In genomic region chr5:19615661-19616060, GRCh38 we compare ENCODE assay signal across 13 cellular contexts.
DNase-seq lines count a peak whose midpoint lies in the region; ATAC-seq and TF ChIP-seq lines count a peak whose summit lies in the region.
"Had no signal": no experiment of that assay in that cellular context is flagged by ENCODE, and none has a peak within 500 bp of the region (broad histone marks: within the 10 kb centered on the region; RNA-seq: fewer than 3 reads in every experiment).

No MANE protein-coding gene starts in this region.

- no peaks in the 10 kb centered on the region for H3K79me2 ChIP-seq in H9 (ENCODE audit: insufficient read depth, low read length)

- no peak overlapping the region for H3K4me3 ChIP-seq in mesenchymal stem cell (ENCODE audit: insufficient read depth in 1 of 2, low read depth in 1 of 2, low read length in 2 of 2)

- H3K23ac ChIP-seq in mesenchymal stem cell (ENCODE audit: low read length in 2 of 2) = no peak overlapping the region
- H3K23ac ChIP-seq in H9 (ENCODE audit: insufficient read length, low read depth, low read length) = no peak overlapping the region

- H3K23me2 ChIP-seq in H9 (ENCODE audit: insufficient read length, low read depth, low read length, poor library complexity, severe bottlenecking) = no peaks in the 10 kb centered on the region

- H3K9me3 Mint-ChIP-seq in H9 = no peaks in the 10 kb centered on the region

- no peak overlapping the region for H3K14ac ChIP-seq in mesenchymal stem cell (ENCODE audit: low read length in 2 of 2)
- H3K14ac ChIP-seq in H9 (ENCODE audit: insufficient read depth, low read length) = no peak overlapping the region

- H3K4me1 ChIP-seq in mesenchymal stem cell (ENCODE audit: control insufficient read depth, insufficient read depth, low read depth, low read length) (no peaks in the 10 kb centered on the region), H9 (ENCODE audit: insufficient read depth, low read length) (no peaks in the 10 kb centered on the region)

- H3K18ac ChIP-seq in mesenchymal stem cell (ENCODE audit: low read depth in 1 of 2, low read length in 2 of 2) = no peak overlapping the region
- no peak overlapping the region for H3K18ac ChIP-seq in H9 (ENCODE audit: insufficient read length, low read depth, low read length)

- no CpG with 5 or more reads among the region's 1 CpG for WGBS in mesenchymal stem cell
- WGBS in H9 (ENCODE audit: extremely low coverage, insufficient read length, low lambda C conversion rate) = no CpG with 5 or more reads among the region's 1 CpG

- H2BK120ac ChIP-seq in mesenchymal stem cell (ENCODE audit: low read depth, low read length) = no peak overlapping the region
- H2BK120ac ChIP-seq in H9 (ENCODE audit: low read depth, low read length, poor library complexity, severe bottlenecking) = no peak overlapping the region

- H3K9me3 ChIP-seq in mesenchymal stem cell (ENCODE audit: control insufficient read depth, low read length) (no peaks in the 10 kb centered on the region), H9 (ENCODE audit: control insufficient read depth, low read depth, low read length) (no peaks in the 10 kb centered on the region)

- no peak for TF ChIP-seq CTCF in H9 (conservative IDR thresholded peaks at IDR 0.05)

- no peak overlapping the region for H2BK15ac ChIP-seq in mesenchymal stem cell (ENCODE audit: low read depth, poor library complexity, severe bottlenecking)
- H2BK15ac ChIP-seq in H9 (ENCODE audit: low read depth, low read length) = no peak overlapping the region

- no peak overlapping the region for H2AFZ ChIP-seq in mesenchymal stem cell (ENCODE audit: low read depth, low read length)
- no peak overlapping the region for H2AFZ ChIP-seq in H9 (ENCODE audit: low read length)

- no peak overlapping the region for H3K4ac ChIP-seq in mesenchymal stem cell (ENCODE audit: low read depth in 1 of 2, low read length in 2 of 2)
- H3K4ac ChIP-seq in H9 (ENCODE audit: low read depth, low read length) = no peak overlapping the region

- H3K27ac ChIP-seq in mesenchymal stem cell (ENCODE audit: low read length, poor library complexity, severe bottlenecking) = no peak overlapping the region
- no peak overlapping the region for H3K27ac ChIP-seq in H9 (ENCODE audit: insufficient read length, low read depth, low read length)
- H3K27ac ChIP-seq: 22Rv1 had no signal

- no peak overlapping the region for H4K8ac ChIP-seq in mesenchymal stem cell (ENCODE audit: low read length)
- no peak overlapping the region for H4K8ac ChIP-seq in H9 (replicated peaks; ENCODE audit: insufficient read length, low read depth, low read length)

- DNase-seq in NCI-H526 (lab: John Stamatoyannopoulos, UW) (peak; percentile 3 to 21), NCI-H526 treated with DMSO at 0.1 percent for 48 hours (lab: John Stamatoyannopoulos, UW) (no peak), M059J (ENCODE audit: low read depth) (peak; percentile 11), amniotic epithelial cell (ENCODE audit: low read depth) (peak; percentile 54), mesenchymal stem cell (peak; percentile 8), H9 (no peak)
- no peak for DNase-seq in activated CD4-positive, alpha-beta T cell treated with anti-CD3 and anti-CD28 coated beads, Interleukin-2, amount 50 U/mL, for 4 hours
- DNase-seq: CD8-positive, alpha-beta T cell; COR-L47; DND-41 had no signal

- H3K27me3 ChIP-seq in mesenchymal stem cell (ENCODE audit: control insufficient read depth in 1 of 2, insufficient read depth in 1 of 2, low read length in 2 of 2) = no peaks in the 10 kb centered on the region
- no peaks in the 10 kb centered on the region for H3K27me3 ChIP-seq in H9 (ENCODE audit: insufficient read depth, low read length)

- H3K56ac ChIP-seq in H9 (ENCODE audit: insufficient read length, low read depth, low read length) = no peak overlapping the region

- H3T11ph ChIP-seq in H9 (ENCODE audit: low read length) = no peak overlapping the region

- no peak overlapping the region for H3K4me3 Mint-ChIP-seq in H9
- H3K4me3 Mint-ChIP-seq: CD14-positive monocyte; CD8-positive, alpha-beta T cell had no signal

- H3K79me1 ChIP-seq in mesenchymal stem cell (replicated peaks; ENCODE audit: low read length, poor library complexity, severe bottlenecking) = no peaks in the 10 kb centered on the region
- H3K79me1 ChIP-seq in H9 (ENCODE audit: insufficient read depth, low read depth, low read length, poor library complexity, severe bottlenecking) = no peaks in the 10 kb centered on the region

- H3K27me3 Mint-ChIP-seq in H9 (ENCODE audit: low read depth) = no peaks in the 10 kb centered on the region

- H3K36me3 Mint-ChIP-seq in H9 (ENCODE audit: insufficient read depth in 1 of 3, low read depth in 3 of 3) = no peaks in the 10 kb centered on the region
- H3K36me3 Mint-ChIP-seq: CD14-positive monocyte; CD8-positive, alpha-beta T cell had no signal

- H2BK12ac ChIP-seq in mesenchymal stem cell (ENCODE audit: low read length in 2 of 2) = no peak overlapping the region
- no peak overlapping the region for H2BK12ac ChIP-seq in H9 (ENCODE audit: insufficient read length, low read depth, low read length)

- no peaks in the 10 kb centered on the region for H3K36me3 ChIP-seq in mesenchymal stem cell (ENCODE audit: control insufficient read depth in 1 of 2, insufficient read depth in 2 of 2, low read depth in 1 of 2, low read length in 2 of 2)

- no peaks in the 10 kb centered on the region for H3K4me1 Mint-ChIP-seq in H9
- H3K4me1 Mint-ChIP-seq: CD14-positive monocyte had no signal

- H2BK20ac ChIP-seq in H9 (ENCODE audit: low read depth, low read length, poor library complexity, severe bottlenecking) = no peak overlapping the region

- H2AK5ac ChIP-seq in mesenchymal stem cell (ENCODE audit: low read length, severe bottlenecking) = no peak overlapping the region
- H2AK5ac ChIP-seq in H9 (ENCODE audit: insufficient read length, low read length) = no peak overlapping the region

- H3K4me2 ChIP-seq in mesenchymal stem cell (ENCODE audit: low read length, poor library complexity, severe bottlenecking) = no peak overlapping the region
- no peak overlapping the region for H3K4me2 ChIP-seq in H9 (ENCODE audit: insufficient read depth, insufficient read length, low read length)

- H3K27ac Mint-ChIP-seq in H9 = no peak overlapping the region; a peak in 1 of 7 replicates
- H3K27ac Mint-ChIP-seq: CD14-positive monocyte; CD8-positive, alpha-beta T cell had no signal

- H4K5ac ChIP-seq in H9 (ENCODE audit: insufficient read length, low read depth, low read length) = no peak overlapping the region

- H4K91ac ChIP-seq in mesenchymal stem cell (ENCODE audit: low read length) = no peak overlapping the region
- H4K91ac ChIP-seq in H9 (ENCODE audit: insufficient read length, low read depth, low read length) = no peak overlapping the region

- no peak overlapping the region for H2BK5ac ChIP-seq in mesenchymal stem cell (ENCODE audit: low read depth, low read length, poor library complexity, severe bottlenecking)
- H2BK5ac ChIP-seq in H9 (ENCODE audit: insufficient read length, low read length) = no peak overlapping the region

- H4K20me1 ChIP-seq in H9 (ENCODE audit: control insufficient read depth, insufficient read depth, insufficient read length) = no peaks in the 10 kb centered on the region

- ATAC-seq in HG02981 (IDR thresholded peaks at IDR 0.05; ENCODE audit: unreplicated experiment) = no peak
- ATAC-seq: CD8-positive, alpha-beta T cell had no signal

- H3K9ac ChIP-seq in mesenchymal stem cell (ENCODE audit: low read length) = no peak overlapping the region
- no peak overlapping the region for H3K9ac ChIP-seq in H9 (ENCODE audit: extremely low read depth, insufficient read length, low read length)

Comparison
In these comparisons a context has a peak if more than half of its experiments do, and no peak if none do; other contexts are left out.
1. DNase-seq: peak in NCI-H526 (2 of 2), M059J (single experiment), amniotic epithelial cell (single experiment) and mesenchymal stem cell (single experiment); none in NCI-H526 treated with DMSO at 0.1 percent for 48 hours (single experiment), H9 (single experiment) and activated CD4-positive, alpha-beta T cell treated with anti-CD3 and anti-CD28 coated beads, Interleukin-2, amount 50 U/mL, for 4 hours (0 of 2).